In the genomic region with DNA sequence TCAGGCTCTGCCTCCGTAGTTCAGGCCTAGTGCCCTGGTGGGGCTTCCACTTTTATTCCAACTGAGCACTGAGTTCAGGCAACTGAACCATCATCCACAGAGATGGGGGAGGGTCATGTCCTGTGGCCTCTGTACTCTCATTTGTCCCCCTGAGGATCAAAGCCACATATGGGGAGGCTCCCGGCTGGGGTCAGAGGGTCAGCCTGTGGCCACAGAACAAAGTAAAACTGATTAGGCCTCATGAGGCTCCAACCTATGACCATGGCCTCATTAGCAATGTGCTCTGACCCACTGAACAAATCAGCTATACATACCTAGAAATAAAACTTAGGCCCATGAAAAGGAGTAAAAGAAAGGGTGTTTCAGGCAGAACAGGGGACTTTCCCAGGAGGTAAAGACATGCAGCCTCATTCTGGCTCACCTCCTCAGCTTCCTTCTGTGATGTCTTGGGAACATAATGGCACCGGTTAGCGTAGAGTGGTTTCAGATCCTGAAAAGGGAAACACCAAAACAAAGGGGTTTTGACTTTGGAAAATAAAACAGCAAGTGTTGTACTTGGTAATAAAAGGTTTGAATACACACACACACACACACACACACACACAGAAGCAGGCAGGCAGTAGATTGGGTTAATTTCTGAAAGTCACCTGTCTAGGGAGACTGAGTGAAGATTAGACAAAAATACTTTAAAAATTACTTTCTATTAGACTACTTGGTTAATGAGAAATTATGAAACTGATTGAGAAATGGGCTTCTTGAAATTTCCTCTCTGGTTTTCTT, we compare ENCODE assay signal across 15 cellular contexts. TPM values are rescaled to one million over a fixed set of nuclear protein-coding genes. Genes with fewer than 3 reads are reported as not detected.
DNase-seq lines count a peak whose midpoint lies in the region; ATAC-seq and TF ChIP-seq lines count a peak whose summit lies in the region.
"Had no signal": no experiment of that assay in that cellular context is flagged by ENCODE, and none has a peak within 500 bp of the region (broad histone marks: within the 10 kb centered on the region; RNA-seq: fewer than 3 reads in every experiment).

No MANE protein-coding gene starts in this region.

- no peak for TF ChIP-seq POLR2A in thyroid gland (IDR thresholded peaks at IDR 0.05)

- DNase-seq in memory B cell (ENCODE audit: low spot score in 2 of 2) (no peak), thyroid gland (no peak), T-cell (no peak)
- DNase-seq: activated CD4-positive, alpha-beta T cell treated with anti-CD3 and anti-CD28 coated beads, Interleukin-2, amount 50 U/mL, for 1 hour; CD4-positive, CD25-positive, alpha-beta regulatory T cell; NCI-H1105 treated with DMSO at 0.1 percent for 48 hours had no signal

- WGBS in thyroid gland, 2 donors, result 76 to 86% methylated on average over 2 to 3 of the region's 4 CpGs

- H3K36me3 Mint-ChIP-seq in memory B cell (peaks cover 1% of the 10 kb centered on the region), T-cell (no peaks in the 10 kb centered on the region)
- H3K36me3 Mint-ChIP-seq: CD4-positive, CD25-positive, alpha-beta regulatory T cell had no signal

- intact Hi-C loops in thyroid gland (cut with DNase I), result no loop called here

- H3K27me3 Mint-ChIP-seq in memory B cell (peaks cover 4% of the 10 kb centered on the region), T-cell (peaks cover 8 to 27% of the 10 kb centered on the region in 2 donors)

- H3K9me3 ChIP-seq in thyroid gland, result no peaks in the 10 kb centered on the region

- H3K36me3 ChIP-seq in thyroid gland, result no peaks in the 10 kb centered on the region

- H3K9me3 Mint-ChIP-seq in memory B cell (peaks cover 2% of the 10 kb centered on the region), T-cell (no peaks in the 10 kb centered on the region)
- H3K9me3 Mint-ChIP-seq: activated T-helper 1 cell treated with anti-CD3 and anti-CD28 coated beads, Interleukin-12 subunit alpha, Interleukin-12 subunit beta, Interleukin-2, Interleukin-4 antibody, amounts not matched to agents 30 ng/mL and 10 ng/mL and 1 ng/mL, durations not matched to agents 14 hours and 24 hours and 36 hours had no signal

- no peak overlapping the region for H3K4me3 Mint-ChIP-seq in memory B cell
- no peak overlapping the region for H3K4me3 Mint-ChIP-seq in T-cell
- H3K4me3 Mint-ChIP-seq: activated T-helper 1 cell treated with anti-CD3 and anti-CD28 coated beads, Interleukin-12 subunit alpha, Interleukin-12 subunit beta, Interleukin-2, Interleukin-4 antibody, amounts not matched to agents 30 ng/mL and 10 ng/mL and 1 ng/mL, durations not matched to agents 14 hours and 24 hours and 36 hours; CD4-positive, CD25-positive, alpha-beta regulatory T cell; neural crest cell had no signal

- CTCF ChIA-PET in T-cell (lab: Charles Lee), result no interaction called here

- H3K4me1 ChIP-seq in thyroid gland, result peaks cover 0 to 6% of the 10 kb centered on the region in 2 donors

- H3K27ac Mint-ChIP-seq in memory B cell (no peak overlapping the region), T-cell (no peak overlapping the region)
- H3K27ac Mint-ChIP-seq: activated T-helper 1 cell treated with anti-CD3 and anti-CD28 coated beads, Interleukin-12 subunit alpha, Interleukin-12 subunit beta, Interleukin-2, Interleukin-4 antibody, amounts not matched to agents 30 ng/mL and 10 ng/mL and 1 ng/mL, durations not matched to agents 14 hours and 24 hours and 36 hours; CD4-positive, CD25-positive, alpha-beta regulatory T cell had no signal

- peaks cover 8% of the 10 kb centered on the region for H3K4me1 Mint-ChIP-seq in memory B cell
- H3K4me1 Mint-ChIP-seq in T-cell, result peaks cover 0 to 4% (median 0%) of the 10 kb centered on the region in 3 donors
- H3K4me1 Mint-ChIP-seq: CD4-positive, CD25-positive, alpha-beta regulatory T cell had no signal

- POLR2A ChIA-PET in T-cell (lab: Charles Lee), result no interaction called here

- no peak overlapping the region for H3K4me3 ChIP-seq in thyroid gland (replicated peaks in 1 of 3)
- H3K4me3 ChIP-seq: coronary artery had no signal

- H3K27me3 ChIP-seq in thyroid gland, result no peaks in the 10 kb centered on the region

- no peak for TF ChIP-seq CTCF in thyroid gland (IDR thresholded peaks at IDR 0.05)

- peak; percentile 40 for ATAC-seq in GM18867 (IDR thresholded peaks at IDR 0.05; ENCODE audit: unreplicated experiment)
- ATAC-seq in GM21515 (IDR thresholded peaks at IDR 0.05; ENCODE audit: unreplicated experiment), result peak; percentile 48
- peak; percentile 38 for ATAC-seq in HG03097 (IDR thresholded peaks at IDR 0.05; ENCODE audit: low FRiP score, unreplicated experiment)
- peak; percentile 57 for ATAC-seq in memory B cell (ENCODE audit: low read depth)
- ATAC-seq in T-cell (replicated peaks in 1 of 4), result no peak
- ATAC-seq in esophagus mucosa, result no peak

- H3K27ac ChIP-seq in thyroid gland, result no peak overlapping the region
- H3K27ac ChIP-seq: coronary artery had no signal

RNA-seq across cellular contexts. Expression of a gene that starts 24.3 kb away (rescaled TPM):
- total RNA-seq in thyroid gland, result 1 to 10 TPM in 1 of 4 donors, under 1 TPM in 2, not detected in 1; 0.20 to 2.9 (median 0.67) TPM
- total RNA-seq in T-cell, result under 1 TPM in 2 of 5 donors, not detected in 3; 0.13 to 0.14 TPM
- total RNA-seq in esophagus mucosa, result 0.20 TPM
- total RNA-seq: activated T-helper 1 cell treated with anti-CD3 and anti-CD28 coated beads, Interleukin-12 subunit alpha, Interleukin-12 subunit beta, Interleukin-2, Interleukin-4 antibody, amounts not matched to agents 30 ng/mL and 10 ng/mL and 1 ng/mL, durations not matched to agents 14 hours and 24 hours and 36 hours; CD4-positive, CD25-positive, alpha-beta regulatory T cell; liver; T-helper 2 cell treated with Interferon-gamma antibody and Interleukin-4, amounts not matched to agents 100 ng/mL and 5 ng/mL, for 36 hours had no signal

RNA-seq across cellular contexts. Expression of a gene that starts 36.3 kb away (rescaled TPM):
- total RNA-seq in thyroid gland, result 10 to 100 TPM; 18.4 to 23.5 (median 20.8) TPM
- total RNA-seq in T-cell, result 10 to 100 TPM; 20.9 to 25.7 (median 22.1) TPM
- 10.0 TPM for total RNA-seq in esophagus mucosa

Comparison
In these comparisons a context has a peak if more than half of its experiments do, and no peak if none do; other contexts are left out.
1. ATAC-seq: peak in GM18867 (single experiment), GM21515 (single experiment), HG03097 (single experiment) and memory B cell (single experiment); none in T-cell (0 of 4) and esophagus mucosa (single experiment).